In genomic region chr10:28304032-28304571, GRCh38 we compare ENCODE assay signal across 1 cellular context.
TF ChIP-seq lines count a peak whose summit lies in the region.

No MANE protein-coding gene starts in this region.

TF ChIP-seq in A549, 52 proteins besides CTCF, POLR2A, EP300 and RAD21 (continued from another document):
- no peak for TF ChIP-seq MAFK (IDR thresholded peaks at IDR 0.05; ENCODE audit: partially characterized antibody)
- TF ChIP-seq JUNB (IDR thresholded peaks at IDR 0.05): no peak
TF ChIP-seq in A549: peak in this region for 0.
